ENCODE assay signal across 14 cellular contexts in the genomic region with DNA sequence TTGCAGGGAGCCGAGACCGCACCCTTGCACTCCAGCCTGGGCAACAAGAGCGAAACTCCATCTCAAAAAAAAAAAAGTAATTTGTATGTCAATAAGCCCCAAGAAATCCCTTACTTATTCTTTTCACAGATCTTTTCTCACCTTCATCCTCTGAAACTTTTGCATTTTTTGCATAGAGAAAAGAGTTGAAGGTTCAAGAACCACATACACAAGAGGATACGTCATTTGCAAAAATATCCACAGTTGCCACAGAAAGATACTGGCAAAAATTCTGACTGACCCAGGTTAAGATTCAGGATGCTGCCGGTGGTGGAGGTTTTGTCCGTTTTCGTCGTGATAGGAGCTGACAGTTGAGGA.
A peak's percentile ranks its signal among the peaks of the same experiment; 100 is the strongest.
DNase-seq lines count a peak whose midpoint lies in the region; ATAC-seq and TF ChIP-seq lines count a peak whose summit lies in the region.
"Had no signal": no experiment of that assay in that cellular context is flagged by ENCODE, and none has a peak within 500 bp of the region (broad histone marks: within the 10 kb centered on the region; RNA-seq: fewer than 3 reads in every experiment).

No MANE protein-coding gene starts in this region.

- peaks cover 12% of the 10 kb centered on the region for H3F3A ChIP-seq in SK-N-SH (replicated peaks; ENCODE audit: insufficient read depth)

- no peak for TF ChIP-seq RAD21 in SK-N-SH (IDR thresholded peaks at IDR 0.05; ENCODE audit: low read length)

- H3K4me3 Mint-ChIP-seq in natural killer cell treated with Interleukin-12 subunit alpha and Interleukin-12 subunit beta and Interleukin-15 and Interleukin-18, amount 100 ng/mL, for 72 hours, result peak overlapping the region; percentile 8

- peaks cover 40 to 41% of the 10 kb centered on the region in 2 donors for H3K4me1 Mint-ChIP-seq in natural killer cell treated with Interleukin-12 subunit alpha and Interleukin-12 subunit beta and Interleukin-15 and Interleukin-18, amount 100 ng/mL, for 72 hours (ENCODE audit: low read depth in 2 of 2)

- H3K4me1 ChIP-seq in OCI-LY3 (ENCODE audit: low read length) (peaks cover 20% of the 10 kb centered on the region), SK-N-SH (ENCODE audit: control insufficient read depth in 1 of 2, insufficient read depth in 2 of 2, low read depth in 1 of 2, low read length in 1 of 2) (peaks cover under 1 to 32% of the 10 kb centered on the region in 2 experiments; a peak in 3 of 4 replicates), vagina (no peaks in the 10 kb centered on the region)

- intact Hi-C loops in vagina (cut with DNase I), result no loop called here

- no peaks in the 10 kb centered on the region for H3K9me3 ChIP-seq in OCI-LY3 (ENCODE audit: insufficient read depth, low read length)
- no peaks in the 10 kb centered on the region for H3K9me3 ChIP-seq in SK-N-SH
- no peaks in the 10 kb centered on the region for H3K9me3 ChIP-seq in vagina
- H3K9me3 ChIP-seq: esophagus muscularis mucosa, heart right ventricle had no signal

- no peaks in the 10 kb centered on the region for H3K9me2 ChIP-seq in SK-N-SH

- H3K27me3 ChIP-seq in OCI-LY3 (ENCODE audit: low read depth, low read length) (no peaks in the 10 kb centered on the region), SK-N-SH (ENCODE audit: insufficient read depth) (no peaks in the 10 kb centered on the region), vagina (no peaks in the 10 kb centered on the region)
- H3K27me3 ChIP-seq: esophagus muscularis mucosa, heart right ventricle had no signal

- peak overlapping the region; percentile 73 for H3K4me2 ChIP-seq in OCI-LY3 (ENCODE audit: low read length)
- H3K4me2 ChIP-seq in SK-N-SH, result no peak overlapping the region

- TF ChIP-seq EP300 in SK-N-SH (IDR thresholded peaks at IDR 0.05; ENCODE audit: borderline replicate concordance in 1 of 2, low read depth in 1 of 2, low read length in 1 of 2), result no peak

- TF ChIP-seq POLR2A in vagina (IDR thresholded peaks at IDR 0.05), result no peak

- no peaks in the 10 kb centered on the region for H3K79me2 ChIP-seq in OCI-LY3 (ENCODE audit: low read length)
- H3K79me2 ChIP-seq in SK-N-SH (ENCODE audit: insufficient read depth), result peaks cover 72% of the 10 kb centered on the region

- H3K9ac ChIP-seq in OCI-LY3 (ENCODE audit: low read length), result no peak overlapping the region
- no peak overlapping the region for H3K9ac ChIP-seq in SK-N-SH

- POLR2A ChIA-PET in SK-N-SH (lab: Yijun Ruan, JAX), result no interaction called here

- 99% methylated on average over 8 of the region's 8 CpGs for WGBS in SK-N-SH (ENCODE audit: low lambda C conversion rate)

- peak overlapping the region; percentile 8 to 53 for H3K27ac Mint-ChIP-seq in natural killer cell treated with Interleukin-12 subunit alpha and Interleukin-12 subunit beta and Interleukin-15 and Interleukin-18, amount 100 ng/mL, for 72 hours

- H3K36me3 ChIP-seq in OCI-LY3 (replicated peaks; ENCODE audit: low read depth, low read length), result peaks cover 32% of the 10 kb centered on the region
- peaks cover 6 to 34% of the 10 kb centered on the region in 2 experiments for H3K36me3 ChIP-seq in SK-N-SH (replicated peaks in 1 of 2; ENCODE audit: control insufficient read depth in 1 of 2, insufficient read depth in 2 of 2, low read length in 1 of 2)
- peaks cover 0 to 26% of the 10 kb centered on the region in 2 donors for H3K36me3 ChIP-seq in vagina

- H4K20me1 ChIP-seq in OCI-LY3 (ENCODE audit: insufficient read depth, low read length) (peaks cover 47% of the 10 kb centered on the region), SK-N-SH (ENCODE audit: insufficient read depth) (peaks cover 13% of the 10 kb centered on the region)

- H3K4me3 ChIP-seq in OCI-LY3 (ENCODE audit: low read length) (no peak overlapping the region), SK-N-SH (ENCODE audit: low read depth in 2 of 2, low read length in 1 of 2) (no peak overlapping the region), vagina (no peak overlapping the region)
- H3K4me3 ChIP-seq: esophagus muscularis mucosa, heart right ventricle had no signal

- no peak overlapping the region for H3K27ac ChIP-seq in OCI-LY3 (ENCODE audit: low read length)
- H3K27ac ChIP-seq in SK-N-SH (ENCODE audit: low read depth in 2 of 2, low read length in 1 of 2), result peak overlapping the region in 1 of 2 experiments; percentile 94; a peak in 2 of 4 replicates
- H3K27ac ChIP-seq in vagina, result no peak overlapping the region

- no peak overlapping the region for H2AFZ ChIP-seq in OCI-LY3 (ENCODE audit: low read depth, low read length)
- no peak overlapping the region for H2AFZ ChIP-seq in SK-N-SH (ENCODE audit: low read depth)

- peaks cover 6% of the 10 kb centered on the region for H3K36me3 Mint-ChIP-seq in natural killer cell treated with Interleukin-12 subunit alpha and Interleukin-12 subunit beta and Interleukin-15 and Interleukin-18, amount 100 ng/mL, for 72 hours

- ATAC-seq in GM18511 (IDR thresholded peaks at IDR 0.05; ENCODE audit: unreplicated experiment) (peak; percentile 18), HG02588 (IDR thresholded peaks at IDR 0.05; ENCODE audit: unreplicated experiment) (peak; percentile 8)
- no peak for ATAC-seq in natural killer cell treated with Interleukin-12 subunit alpha and Interleukin-12 subunit beta and Interleukin-15 and Interleukin-18, amount 100 ng/mL, for 72 hours
- ATAC-seq: heart right ventricle had no signal

- DNase-seq in natural killer cell treated with Interleukin-12 subunit alpha and Interleukin-12 subunit beta and Interleukin-15 and Interleukin-18, amount 100 ng/mL, for 72 hours (ENCODE audit: low spot score), result no peak
- no peak for DNase-seq in activated CD8-positive, alpha-beta memory T cell treated with anti-CD3 and anti-CD28 coated beads, Interleukin-2, amount 50 U/mL, for 4 hours
- no peak for DNase-seq in SK-N-SH
- no peak for DNase-seq in vagina (ENCODE audit: extremely low spot score in 2 of 2)
- DNase-seq in stimulated activated CD4-positive, alpha-beta T cell treated with anti-CD3 and anti-CD28 coated beads, Interleukin-15, amount 100 ng/mL, for 24 hours, result no peak
- DNase-seq: activated gamma-delta T cell, cortex of kidney, heart right ventricle, IMR-90, OCI-M1 had no signal

- no peak for TF ChIP-seq CTCF in OCI-LY3 (IDR thresholded peaks at IDR 0.05; ENCODE audit: low read depth, low read length)
- no peak for TF ChIP-seq CTCF in SK-N-SH (IDR thresholded peaks at IDR 0.05)
- no peak for TF ChIP-seq CTCF in vagina (IDR thresholded peaks at IDR 0.05)

- no peaks in the 10 kb centered on the region for H3K9me3 Mint-ChIP-seq in natural killer cell treated with Interleukin-12 subunit alpha and Interleukin-12 subunit beta and Interleukin-15 and Interleukin-18, amount 100 ng/mL, for 72 hours

- H3K27me3 Mint-ChIP-seq in natural killer cell treated with Interleukin-12 subunit alpha and Interleukin-12 subunit beta and Interleukin-15 and Interleukin-18, amount 100 ng/mL, for 72 hours, result no peaks in the 10 kb centered on the region

- CTCF ChIA-PET in SK-N-SH (lab: Yijun Ruan, JAX), result interaction anchor here (1.2 to 4.6 kb wide), 4 partner anchors 12 to 122 kb away, joined by 3 to 38 read pairs (median 22); no protein-coding TSS in a partner anchor

TF ChIP-seq in SK-N-SH, 30 proteins besides CTCF, POLR2A, EP300 and RAD21:
- no peak for TF ChIP-seq RCOR1 (IDR thresholded peaks at IDR 0.05; ENCODE audit: low read length)
- TF ChIP-seq ELF1 (IDR thresholded peaks at IDR 0.05), result no peak
- TF ChIP-seq TAF1 (IDR thresholded peaks at IDR 0.05; ENCODE audit: borderline replicate concordance, low read depth, low read length), result no peak
- TF ChIP-seq TCF12 (IDR thresholded peaks at IDR 0.05), result no peak
- no peak for TF ChIP-seq RFX5 (IDR thresholded peaks at IDR 0.05; ENCODE audit: low read length)
- TF ChIP-seq RXRA (IDR thresholded peaks at IDR 0.05; ENCODE audit: borderline replicate concordance, low read depth), result no peak
- TF ChIP-seq, protein P1, sequence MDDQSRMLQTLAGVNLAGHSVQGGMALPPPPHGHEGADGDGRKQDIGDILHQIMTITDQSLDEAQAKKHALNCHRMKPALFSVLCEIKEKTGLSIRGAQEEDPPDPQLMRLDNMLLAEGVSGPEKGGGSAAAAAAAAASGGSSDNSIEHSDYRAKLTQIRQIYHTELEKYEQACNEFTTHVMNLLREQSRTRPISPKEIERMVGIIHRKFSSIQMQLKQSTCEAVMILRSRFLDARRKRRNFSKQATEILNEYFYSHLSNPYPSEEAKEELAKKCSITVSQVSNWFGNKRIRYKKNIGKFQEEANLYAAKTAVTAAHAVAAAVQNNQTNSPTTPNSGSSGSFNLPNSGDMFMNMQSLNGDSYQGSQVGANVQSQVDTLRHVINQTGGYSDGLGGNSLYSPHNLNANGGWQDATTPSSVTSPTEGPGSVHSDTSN (IDR thresholded peaks at IDR 0.05), result no peak
- TF ChIP-seq NFIC (IDR thresholded peaks at IDR 0.05; ENCODE audit: borderline replicate concordance), result no peak
- TF ChIP-seq TEAD4 (IDR thresholded peaks at IDR 0.05; ENCODE audit: borderline replicate concordance, insufficient read depth), result no peak

Comparison
In these comparisons a context has a peak if more than half of its experiments do, and no peak if none do; other contexts are left out.
1. ATAC-seq: peak in GM18511 (single experiment) and HG02588 (single experiment); none in natural killer cell treated with Interleukin-12 subunit alpha and Interleukin-12 subunit beta and Interleukin-15 and Interleukin-18, amount 100 ng/mL, for 72 hours (0 of 2).